Comparison of ENCODE assay signal across 1 cellular context in the genomic region with DNA sequence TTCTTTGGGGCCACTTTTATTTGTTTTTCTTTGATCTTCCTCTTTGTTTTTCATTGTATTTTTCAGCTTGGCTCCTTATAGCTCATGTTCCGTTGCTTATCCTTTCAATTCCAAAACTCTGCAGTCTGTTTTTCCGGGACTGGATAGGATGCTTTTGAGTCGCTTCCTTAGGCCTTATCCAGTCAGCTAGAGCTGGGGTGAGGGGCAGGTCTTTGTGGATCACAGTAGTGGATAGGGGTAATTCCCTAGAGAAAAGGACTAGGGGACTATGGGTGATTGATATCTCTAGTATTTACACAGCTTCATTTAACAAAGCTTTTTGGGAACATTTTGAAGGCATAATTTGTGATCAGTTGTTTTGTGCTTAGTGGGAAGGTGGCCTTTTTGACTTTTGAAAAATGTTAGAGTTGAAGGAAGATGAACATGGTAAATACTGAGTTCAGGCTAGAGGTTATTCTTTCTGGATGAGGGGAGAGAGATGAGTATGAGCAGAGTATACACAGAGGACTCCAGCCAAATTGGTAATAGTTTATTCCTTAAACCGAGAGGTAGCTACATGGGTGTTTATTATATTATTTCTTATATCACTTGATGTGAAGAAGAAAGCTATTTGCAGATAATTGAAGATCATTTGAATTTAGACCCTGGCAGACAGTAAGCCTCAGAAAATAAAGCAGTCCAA.
TF ChIP-seq lines count a peak whose summit lies in the region.

No MANE protein-coding gene starts in this region.

TF ChIP-seq in IMR-90, 13 proteins besides CTCF, POLR2A, EP300 and RAD21:
- TF ChIP-seq BHLHE40 (IDR thresholded peaks at IDR 0.05; ENCODE audit: low read depth, low read length): no peak
- no peak for TF ChIP-seq SMC3 (IDR thresholded peaks at IDR 0.05; ENCODE audit: low read depth, low read length)
